24 cellular contexts compared by ENCODE assay signal in genomic region chr1:68047659-68048026, GRCh38. TPM values are rescaled to one million over a fixed set of nuclear protein-coding genes. Genes with fewer than 3 reads are reported as not detected.
"Had no signal": no experiment of that assay in that cellular context is flagged by ENCODE, and none has a peak within 500 bp of the region (broad histone marks: within the 10 kb centered on the region; RNA-seq: fewer than 3 reads in every experiment).

No MANE protein-coding gene starts in this region.

- H3K9ac ChIP-seq: KMS-11 had no signal

- H3K4me1 ChIP-seq: breast epithelium had no signal

- H3K9me3 ChIP-seq: adrenal gland had no signal

- H3K4me2 ChIP-seq: KMS-11, PC-9 had no signal

- H2AFZ ChIP-seq: PC-9 had no signal

- H3K4me3 Mint-ChIP-seq: activated CD8-positive, alpha-beta memory T cell treated with anti-CD3 and anti-CD28 coated beads, Interleukin-2, amount 10 ng/mL, durations not matched to agents 7 days and 5 days; activated naive CD8-positive, alpha-beta T cell; activated T-cell treated with anti-CD3 and anti-CD28 coated beads, Interleukin-2, amount 50 U/mL, for 24 hours; T-helper 1 cell treated with Interleukin-12 subunit alpha and Interleukin-12 subunit beta and Interleukin-4 antibody, amounts not matched to agents 30 μg/mL and 1 μg/mL, for 36 hours had no signal

- DNase-seq: activated CD4-positive, CD25-positive, alpha-beta regulatory T cell; activated CD8-positive, alpha-beta memory T cell treated with anti-CD3 and anti-CD28 coated beads, Interleukin-2, amount 10 ng/mL, durations not matched to agents 7 days and 5 days; activated gamma-delta T cell treated with Interleukin-2 at 50 U/mL for 16 hours; activated T-cell treated with anti-CD3 and anti-CD28 coated beads, Interleukin-2, amount 50 U/mL, for 24 hours; adrenal gland; anterior cingulate cortex; caudate nucleus; IMR-90; NCI-H1092; NCI-H1930; NCI-H2171; NCI-H226; NCI-H526 treated with DMSO at 0.1 percent for 48 hours; NCI-H82; PC-9; SHP77 treated with DMSO at 0.1 percent for 48 hours had no signal

- H3K4me3 ChIP-seq: adrenal gland, breast epithelium, coronary artery, PC-9 had no signal

- H3K27me3 ChIP-seq: adrenal gland, breast epithelium had no signal

- ATAC-seq: activated CD8-positive, alpha-beta memory T cell treated with anti-CD3 and anti-CD28 coated beads, Interleukin-2, amount 10 ng/mL, durations not matched to agents 7 days and 5 days had no signal

- H3K36me3 Mint-ChIP-seq: activated CD8-positive, alpha-beta memory T cell treated with anti-CD3 and anti-CD28 coated beads, Interleukin-2, amount 10 ng/mL, durations not matched to agents 7 days and 5 days; activated naive CD8-positive, alpha-beta T cell had no signal

- H3K4me1 Mint-ChIP-seq: activated CD8-positive, alpha-beta memory T cell treated with anti-CD3 and anti-CD28 coated beads, Interleukin-2, amount 10 ng/mL, durations not matched to agents 7 days and 5 days had no signal

- H3K36me3 ChIP-seq: adrenal gland, breast epithelium had no signal

- H3K9me3 Mint-ChIP-seq: activated T-cell treated with anti-CD3 and anti-CD28 coated beads, Interleukin-2, amount 50 U/mL, for 24 hours; activated T-helper 2 cell treated with anti-CD3 and anti-CD28 coated beads, Interferon-gamma antibody, Interleukin-2, Interleukin-4, amounts not matched to agents 10 μg/mL and 5 μg/mL and 100 μg/mL, durations not matched to agents 14 hours and 24 hours and 36 hours; T-helper 1 cell treated with Interleukin-12 subunit alpha and Interleukin-12 subunit beta and Interleukin-4 antibody, amounts not matched to agents 30 μg/mL and 1 μg/mL, for 36 hours had no signal

- H3K27ac Mint-ChIP-seq: activated CD8-positive, alpha-beta memory T cell treated with anti-CD3 and anti-CD28 coated beads, Interleukin-2, amount 10 ng/mL, durations not matched to agents 7 days and 5 days; activated naive CD8-positive, alpha-beta T cell; activated T-cell treated with anti-CD3 and anti-CD28 coated beads, Interleukin-2, amount 50 U/mL, for 24 hours; activated T-helper 2 cell treated with anti-CD3 and anti-CD28 coated beads, Interferon-gamma antibody, Interleukin-2, Interleukin-4, amounts not matched to agents 10 μg/mL and 5 μg/mL and 100 μg/mL, durations not matched to agents 14 hours and 24 hours and 36 hours; T-helper 1 cell treated with Interleukin-12 subunit alpha and Interleukin-12 subunit beta and Interleukin-4 antibody, amounts not matched to agents 30 μg/mL and 1 μg/mL, for 36 hours had no signal

- H3K27ac ChIP-seq: adrenal gland, breast epithelium, coronary artery, KMS-11, PC-9 had no signal

RNA-seq across cellular contexts. Expression of gene DIRAS3, which starts 2.8 kb away (rescaled TPM):
- total RNA-seq: MCF 10A, NCI-H460, PC-9 had no signal
